ENCODE assay signal across 22 cellular contexts in genomic region chr6:52482903-52483670, GRCh38.
A peak's percentile ranks its signal among the peaks of the same experiment; 100 is the strongest.
DNase-seq lines count a peak whose midpoint lies in the region; ATAC-seq and TF ChIP-seq lines count a peak whose summit lies in the region.
"Had no signal": no experiment of that assay in that cellular context is flagged by ENCODE, and none has a peak within 500 bp of the region (broad histone marks: within the 10 kb centered on the region; RNA-seq: fewer than 3 reads in every experiment).

No MANE protein-coding gene starts in this region.

- no peaks in the 10 kb centered on the region for H3K4me1 Mint-ChIP-seq in Caco-2 (ENCODE audit: low read depth, unreplicated experiment)
- H3K4me1 Mint-ChIP-seq: activated naive CD8-positive, alpha-beta T cell treated with anti-CD3 and anti-CD28 coated beads, Interleukin-2, amount 50 U/mL, for 24 hours; CD4-positive, alpha-beta memory T cell; neural crest cell had no signal

- CTCF ChIA-PET in Caco-2 (lab: Charles Lee) = no interaction called here

- H3K27ac Mint-ChIP-seq in Caco-2 (ENCODE audit: unreplicated experiment) = peak overlapping the region; percentile 14
- H3K27ac Mint-ChIP-seq: activated naive CD8-positive, alpha-beta T cell treated with anti-CD3 and anti-CD28 coated beads, Interleukin-2, amount 50 U/mL, for 24 hours; CD4-positive, alpha-beta memory T cell had no signal

- no peak for TF ChIP-seq CTCF in Caco-2 (IDR thresholded peaks at IDR 0.05; ENCODE audit: insufficient read depth in 1 of 2, low read depth in 1 of 2, low read length in 1 of 2, severe bottlenecking in 1 of 2, unreplicated experiment in 1 of 2)
- TF ChIP-seq CTCF in fibroblast of villous mesenchyme (IDR thresholded peaks at IDR 0.05; ENCODE audit: insufficient read depth, low read depth, low read length) = no peak
- TF ChIP-seq CTCF in GM13976 (IDR thresholded peaks at IDR 0.05; ENCODE audit: borderline replicate concordance, control extremely low read depth, extremely low read depth, insufficient read depth, missing control alignments) = no peak

- BruUV-seq in Caco-2 (replicated peaks; lab: Mats Ljungman, UMichigan) = no TSS peak

- no peak overlapping the region for H3K4me3 Mint-ChIP-seq in Caco-2 (ENCODE audit: unreplicated experiment)
- H3K4me3 Mint-ChIP-seq: activated naive CD8-positive, alpha-beta T cell treated with anti-CD3 and anti-CD28 coated beads, Interleukin-2, amount 50 U/mL, for 24 hours; CD4-positive, alpha-beta memory T cell; neural crest cell had no signal

- DNase-seq in Caco-2 (no peak), H4 (ENCODE audit: low spot score) (peak; percentile 74), SJCRH30 (peak; percentile 32 to 35), fibroblast of villous mesenchyme (ENCODE audit: low read depth) (peak; percentile 83), glomerular visceral epithelial cell (ENCODE audit: extremely low spot score) (no peak), GM13976 (ENCODE audit: low spot score) (no peak)
- no peak for DNase-seq in stimulated activated CD4-positive, alpha-beta T cell treated with anti-CD3 and anti-CD28 coated beads, Interleukin-12 subunit alpha, Interleukin-12 subunit beta, amount 100 ng/mL, for 4 hours
- DNase-seq: activated CD4-positive, alpha-beta T cell treated with anti-CD3 and anti-CD28 coated beads for 48 hours; activated effector memory CD4-positive, alpha-beta T cell treated with Interleukin-2 at 50 U/mL for 16 hours; activated naive CD8-positive, alpha-beta T cell treated with anti-CD3 and anti-CD28 coated beads, Interleukin-2, amount 50 U/mL, for 24 hours; CD4-positive, alpha-beta memory T cell; DMS79 treated with DMSO at 0.1 percent for 48 hours; left cardiac atrium; MG63; NCI-H187 treated with DMSO at 0.1 percent for 48 hours; NCI-H446; spleen; SW 1271 had no signal

- H3K27me3 ChIP-seq in Caco-2 (replicated peaks; ENCODE audit: control insufficient read depth, insufficient read depth, low read length) (no peaks in the 10 kb centered on the region), SJCRH30 (no peaks in the 10 kb centered on the region)
- H3K27me3 ChIP-seq: breast epithelium, gastroesophageal sphincter, MG63, spleen had no signal

- POLR2A ChIA-PET in Caco-2 (lab: Charles Lee) = no interaction called here

- H3K9me3 Mint-ChIP-seq in Caco-2 (ENCODE audit: unreplicated experiment) = no peaks in the 10 kb centered on the region
- H3K9me3 Mint-ChIP-seq: activated naive CD8-positive, alpha-beta T cell treated with anti-CD3 and anti-CD28 coated beads, Interleukin-2, amount 50 U/mL, for 24 hours; CD4-positive, alpha-beta memory T cell had no signal

- no peak for ATAC-seq in HG02938 (IDR thresholded peaks at IDR 0.05; ENCODE audit: unreplicated experiment)
- ATAC-seq: activated naive CD8-positive, alpha-beta T cell treated with anti-CD3 and anti-CD28 coated beads, Interleukin-2, amount 50 U/mL, for 24 hours; gastroesophageal sphincter; left cardiac atrium had no signal

- H3K4me3 ChIP-seq in Caco-2 (ENCODE audit: low read depth, low read length) (no peak overlapping the region), SJCRH30 (no peak overlapping the region), fibroblast of villous mesenchyme (ENCODE audit: low read depth, low read length) (no peak overlapping the region)
- H3K4me3 ChIP-seq: breast epithelium, gastroesophageal sphincter, MG63, spleen had no signal

- in situ Hi-C loops in GM13976 (cut with MboI; ENCODE audit: low sequenced_read_pairs, unreplicated experiment) = no loop called here

- H3K36me3 ChIP-seq in Caco-2 (ENCODE audit: control insufficient read depth, insufficient read depth, low read length) (no peaks in the 10 kb centered on the region), SJCRH30 (no peaks in the 10 kb centered on the region)
- H3K36me3 ChIP-seq: breast epithelium had no signal

- no peaks in the 10 kb centered on the region for H3K36me3 Mint-ChIP-seq in Caco-2 (ENCODE audit: insufficient read depth, unreplicated experiment)

- H3K27ac ChIP-seq in SJCRH30 = no peak overlapping the region
- H3K27ac ChIP-seq: breast epithelium, gastroesophageal sphincter, spleen had no signal

- intact Hi-C loops in Caco-2 (cut with micrococcal nuclease; ENCODE audit: unreplicated experiment) = no loop called here

- H3K4me1 ChIP-seq in Caco-2 = no peaks in the 10 kb centered on the region
- H3K4me1 ChIP-seq in SJCRH30 = peaks cover 16% of the 10 kb centered on the region
- H3K4me1 ChIP-seq: breast epithelium, gastroesophageal sphincter, spleen had no signal

- H3K9me3 ChIP-seq in Caco-2 = no peaks in the 10 kb centered on the region
- H3K9me3 ChIP-seq in SJCRH30 (replicated peaks) = no peaks in the 10 kb centered on the region; the same call in 1 of the 2 replicates
- H3K9me3 ChIP-seq: breast epithelium, gastroesophageal sphincter, MG63, spleen had no signal

- no peaks in the 10 kb centered on the region for H3K27me3 Mint-ChIP-seq in Caco-2 (ENCODE audit: insufficient read depth, unreplicated experiment)
- H3K27me3 Mint-ChIP-seq: activated naive CD8-positive, alpha-beta T cell treated with anti-CD3 and anti-CD28 coated beads, Interleukin-2, amount 50 U/mL, for 24 hours; CD4-positive, alpha-beta memory T cell had no signal

Comparison
In these comparisons a context has a peak if more than half of its experiments do, and no peak if none do; other contexts are left out.
1. DNase-seq: peak in H4 (single experiment), SJCRH30 (2 of 2) and fibroblast of villous mesenchyme (single experiment); none in Caco-2 (0 of 2), glomerular visceral epithelial cell (single experiment), stimulated activated CD4-positive, alpha-beta T cell treated with anti-CD3 and anti-CD28 coated beads, Interleukin-12 subunit alpha, Interleukin-12 subunit beta, amount 100 ng/mL, for 4 hours (single experiment) and GM13976 (single experiment).